12 cellular contexts compared by ENCODE assay signal in genomic region chr2:121902616-121903015, GRCh38.
DNase-seq lines count a peak whose midpoint lies in the region; ATAC-seq and TF ChIP-seq lines count a peak whose summit lies in the region.
"Had no signal": no experiment of that assay in that cellular context is flagged by ENCODE, and none has a peak within 500 bp of the region (broad histone marks: within the 10 kb centered on the region; RNA-seq: fewer than 3 reads in every experiment).

No MANE protein-coding gene starts in this region.

- peaks cover 0 to 9% of the 10 kb centered on the region in 2 experiments; a peak in 1 of 4 replicates for H3K4me1 ChIP-seq in SK-N-SH (ENCODE audit: control insufficient read depth in 1 of 2, insufficient read depth in 2 of 2, low read depth in 1 of 2, low read length in 1 of 2)
- H3K4me1 ChIP-seq: prostate gland had no signal

- H3F3A ChIP-seq in SK-N-SH (replicated peaks; ENCODE audit: insufficient read depth) = no peaks in the 10 kb centered on the region

- no peaks in the 10 kb centered on the region for H3K9me3 ChIP-seq in SK-N-SH
- H3K9me3 ChIP-seq: MG63, prostate gland had no signal

- H3K9me2 ChIP-seq in SK-N-SH = no peaks in the 10 kb centered on the region

- H3K27me3 ChIP-seq in BJ (ENCODE audit: control insufficient read depth, insufficient read depth, low read length) = peaks cover 2% of the 10 kb centered on the region; the same call in 1 of the 2 replicates
- H3K27me3 ChIP-seq in SK-N-SH (ENCODE audit: insufficient read depth) = no peaks in the 10 kb centered on the region
- H3K27me3 ChIP-seq: MG63 had no signal

- H4K20me1 ChIP-seq in SK-N-SH (ENCODE audit: insufficient read depth) = no peaks in the 10 kb centered on the region

- peak overlapping the region; percentile 14 for H3K4me3 ChIP-seq in BJ (ENCODE audit: low read depth, low read length)
- H3K4me3 ChIP-seq in coronary artery = peak overlapping the region; percentile 60
- no peak overlapping the region for H3K4me3 ChIP-seq in SK-N-SH (ENCODE audit: low read depth in 2 of 2, low read length in 1 of 2)
- H3K4me3 ChIP-seq: MG63, prostate gland had no signal

- H3K27ac ChIP-seq in coronary artery (peak overlapping the region; percentile 55 to 84), SK-N-SH (ENCODE audit: low read depth in 2 of 2, low read length in 1 of 2) (no peak overlapping the region)
- H3K27ac ChIP-seq: dorsolateral prefrontal cortex, prostate gland had no signal

- H3K27ac Mint-ChIP-seq in naive thymus-derived CD8-positive, alpha-beta T cell = peak overlapping the region in 3 of 10 donors; percentile 63 to 78 (median 69)

- peaks cover 0 to 4% (median 0%) of the 10 kb centered on the region in 4 donors for H3K4me1 Mint-ChIP-seq in naive thymus-derived CD8-positive, alpha-beta T cell

- peaks cover 0 to 26% (median 0%) of the 10 kb centered on the region in 5 donors for H3K27me3 Mint-ChIP-seq in naive thymus-derived CD8-positive, alpha-beta T cell

- H3K79me2 ChIP-seq in SK-N-SH (ENCODE audit: insufficient read depth) = no peaks in the 10 kb centered on the region

- no peak overlapping the region for H3K9ac ChIP-seq in SK-N-SH

- DNase-seq in BJ (ENCODE audit: low read depth) (no peak), coronary artery (ENCODE audit: low spot score) (no peak), omental fat pad (ENCODE audit: low spot score) (no peak), SK-N-SH (no peak), mesenteric fat pad (ENCODE audit: low spot score) (no peak)
- no peak for DNase-seq in naive thymus-derived CD8-positive, alpha-beta T cell
- DNase-seq: C1 segment of cervical spinal cord, dorsolateral prefrontal cortex had no signal

- CTCF ChIA-PET in BJ (lab: Yijun Ruan, JAX) (no interaction called here), SK-N-SH (lab: Yijun Ruan, JAX) (interaction anchor here (1.6 kb wide), 1 partner anchor 66 kb away, joined by 3 read pairs; no protein-coding TSS in a partner anchor)

- TF ChIP-seq RAD21 in SK-N-SH (IDR thresholded peaks at IDR 0.05; ENCODE audit: low read length) = no peak

- WGBS in SK-N-SH (ENCODE audit: low lambda C conversion rate) = 48% methylated on average over 12 of the region's 13 CpGs

- H3K9me3 Mint-ChIP-seq in naive thymus-derived CD8-positive, alpha-beta T cell = no peaks in the 10 kb centered on the region

- no peak overlapping the region for H3K4me2 ChIP-seq in SK-N-SH

- TF ChIP-seq EP300 in SK-N-SH (IDR thresholded peaks at IDR 0.05; ENCODE audit: borderline replicate concordance in 1 of 2, low read depth in 1 of 2, low read length in 1 of 2) = no peak

- H2AFZ ChIP-seq in SK-N-SH (ENCODE audit: low read depth) = no peak overlapping the region

- H3K4me3 Mint-ChIP-seq in naive thymus-derived CD8-positive, alpha-beta T cell = peak overlapping the region in 6 of 10 donors; percentile 34 to 69 (median 56)

- no peaks in the 10 kb centered on the region for H3K36me3 Mint-ChIP-seq in naive thymus-derived CD8-positive, alpha-beta T cell

- POLR2A ChIA-PET in BJ (lab: Charles Lee) = no interaction called here
- POLR2A ChIA-PET in naive thymus-derived CD8-positive, alpha-beta T cell (lab: Charles Lee) = interaction anchor here (0.7 kb wide), 1 partner anchor 21 kb away, joined by 3 read pairs; no protein-coding TSS in a partner anchor
- POLR2A ChIA-PET in SK-N-SH (lab: Yijun Ruan, JAX) = no interaction called here

- peak; percentile 14 for ATAC-seq in HG02798 (IDR thresholded peaks at IDR 0.05; ENCODE audit: poor library complexity, unreplicated experiment)
- ATAC-seq in naive thymus-derived CD8-positive, alpha-beta T cell = no peak
- no peak for ATAC-seq in HG02840 (IDR thresholded peaks at IDR 0.05; ENCODE audit: low FRiP score, unreplicated experiment)
- ATAC-seq in omental fat pad (ENCODE audit: low FRiP score) = no peak

- TF ChIP-seq CTCF in BJ (IDR thresholded peaks at IDR 0.05; ENCODE audit: insufficient read depth, low read depth, low read length) (no peak), coronary artery (IDR thresholded peaks at IDR 0.05) (no peak), omental fat pad (IDR thresholded peaks at IDR 0.05) (no peak), SK-N-SH (IDR thresholded peaks at IDR 0.05) (no peak)

- no peaks in the 10 kb centered on the region for H3K36me3 ChIP-seq in BJ (ENCODE audit: control insufficient read depth, insufficient read depth, low read length)
- no peaks in the 10 kb centered on the region for H3K36me3 ChIP-seq in SK-N-SH (replicated peaks in 1 of 2; ENCODE audit: control insufficient read depth in 1 of 2, insufficient read depth in 2 of 2, low read length in 1 of 2)
- H3K36me3 ChIP-seq: MG63, prostate gland had no signal

TF ChIP-seq in SK-N-SH, 30 proteins besides CTCF, POLR2A, EP300 and RAD21:
- TF ChIP-seq RFX5 (IDR thresholded peaks at IDR 0.05; ENCODE audit: low read length) (no peak), TAF1 (IDR thresholded peaks at IDR 0.05; ENCODE audit: borderline replicate concordance, low read depth, low read length) (no peak), IRF3 (IDR thresholded peaks at IDR 0.05; ENCODE audit: low read depth, low read length) (no peak), NFIC (IDR thresholded peaks at IDR 0.05; ENCODE audit: borderline replicate concordance) (no peak), REST (IDR thresholded peaks at IDR 0.05; ENCODE audit: low read depth, low read length) (no peak)

Comparison
In these comparisons a context has a peak if more than half of its experiments do, and no peak if none do; other contexts are left out.
1. H3K4me3 ChIP-seq: peak in BJ (single experiment) and coronary artery (single experiment); none in SK-N-SH (0 of 2).
2. H3K27ac ChIP-seq: peak in coronary artery (2 of 2); none in SK-N-SH (0 of 2).